In genomic region chr5:79619849-79620248, GRCh38 we compare ENCODE assay signal across 19 cellular contexts.
"Had no signal": no experiment of that assay in that cellular context is flagged by ENCODE, and none has a peak within 500 bp of the region (broad histone marks: within the 10 kb centered on the region; RNA-seq: fewer than 3 reads in every experiment).

No MANE protein-coding gene starts in this region.

- H3K27ac Mint-ChIP-seq: activated B cell treated with CpG ODN at 0.5 μM for 24 hours; activated CD4-positive, alpha-beta T cell treated with anti-CD3 and anti-CD28 coated beads, Interleukin-2, amount 10 ng/mL, durations not matched to agents 7 days and 5 days; activated naive CD4-positive, alpha-beta T cell treated with anti-CD3 and anti-CD28 coated beads, Interleukin-2, amount 10 ng/mL, durations not matched to agents 7 days and 5 days; mesothelial cell of epicardium; neural progenitor cell; stimulated activated naive B cell treated with anti-CD40 and anti-IgM and Interleukin-4, amounts not matched to agents 10 μg/mL and 1 μg/mL and 100 μg/mL, for 72 hours; T-helper 17 cell had no signal

- DNase-seq: activated B cell treated with CpG ODN at 0.5 μM for 24 hours; activated CD4-positive, alpha-beta T cell treated with anti-CD3 and anti-CD28 coated beads, Interleukin-2, amount 10 ng/mL, durations not matched to agents 7 days and 5 days; activated naive CD4-positive, alpha-beta T cell treated with anti-CD3 and anti-CD28 coated beads, Interleukin-2, amount 10 ng/mL, durations not matched to agents 7 days and 5 days; adrenal gland; endodermal cell; erythroblast; gastrocnemius medialis; heart right ventricle; left colon; lower lobe of right lung; retina; stimulated activated CD4-positive, alpha-beta T cell treated with anti-CD3 and anti-CD28 coated beads, Interleukin-15, amount 100 ng/mL, for 24 hours; stimulated activated CD4-positive, alpha-beta T cell treated with anti-CD3 and anti-CD28 coated beads, Interleukin-4, amount 100 ng/mL, for 1 hour; stimulated activated naive B cell treated with anti-CD40 and anti-IgM and Interleukin-4, amounts not matched to agents 10 μg/mL and 1 μg/mL and 100 μg/mL, for 72 hours; T-helper 17 cell; thyroid gland had no signal

- H3K27me3 ChIP-seq: adrenal gland, gastrocnemius medialis, heart right ventricle, neural progenitor cell, thyroid gland had no signal

- H3K4me1 Mint-ChIP-seq: endodermal cell, neural progenitor cell had no signal

- H3K4me3 ChIP-seq: adrenal gland, gastrocnemius medialis, heart right ventricle, lower lobe of right lung, neural progenitor cell, thyroid gland had no signal

- H3K9me3 ChIP-seq: gastrocnemius medialis, thyroid gland had no signal

- H3K4me3 Mint-ChIP-seq: activated B cell treated with CpG ODN at 0.5 μM for 24 hours; activated CD4-positive, alpha-beta T cell treated with anti-CD3 and anti-CD28 coated beads, Interleukin-2, amount 10 ng/mL, durations not matched to agents 7 days and 5 days; activated naive CD4-positive, alpha-beta T cell treated with anti-CD3 and anti-CD28 coated beads, Interleukin-2, amount 10 ng/mL, durations not matched to agents 7 days and 5 days; endodermal cell; mesothelial cell of epicardium; neural progenitor cell; stimulated activated naive B cell treated with anti-CD40 and anti-IgM and Interleukin-4, amounts not matched to agents 10 μg/mL and 1 μg/mL and 100 μg/mL, for 72 hours; T-helper 17 cell had no signal

- H3K4me1 ChIP-seq: parathyroid adenoma had no signal

- H3K27ac ChIP-seq: adrenal gland, lower lobe of right lung, neural progenitor cell, parathyroid adenoma, thyroid gland had no signal

- H3K27me3 Mint-ChIP-seq: activated B cell treated with CpG ODN at 0.5 μM for 24 hours; activated CD4-positive, alpha-beta T cell treated with anti-CD3 and anti-CD28 coated beads, Interleukin-2, amount 10 ng/mL, durations not matched to agents 7 days and 5 days; activated naive CD4-positive, alpha-beta T cell treated with anti-CD3 and anti-CD28 coated beads, Interleukin-2, amount 10 ng/mL, durations not matched to agents 7 days and 5 days; stimulated activated naive B cell treated with anti-CD40 and anti-IgM and Interleukin-4, amounts not matched to agents 10 μg/mL and 1 μg/mL and 100 μg/mL, for 72 hours; T-helper 17 cell had no signal

- H2AFZ ChIP-seq: neural progenitor cell, parathyroid adenoma had no signal

- H3K4me2 ChIP-seq: neural progenitor cell had no signal

- ATAC-seq: gastrocnemius medialis; heart right ventricle; left colon; lower lobe of right lung; stimulated activated naive B cell treated with anti-CD40 and anti-IgM and Interleukin-4, amounts not matched to agents 10 μg/mL and 1 μg/mL and 100 μg/mL, for 72 hours; T-helper 17 cell had no signal
